ENCODE assay signal across 10 cellular contexts in the genomic region with DNA sequence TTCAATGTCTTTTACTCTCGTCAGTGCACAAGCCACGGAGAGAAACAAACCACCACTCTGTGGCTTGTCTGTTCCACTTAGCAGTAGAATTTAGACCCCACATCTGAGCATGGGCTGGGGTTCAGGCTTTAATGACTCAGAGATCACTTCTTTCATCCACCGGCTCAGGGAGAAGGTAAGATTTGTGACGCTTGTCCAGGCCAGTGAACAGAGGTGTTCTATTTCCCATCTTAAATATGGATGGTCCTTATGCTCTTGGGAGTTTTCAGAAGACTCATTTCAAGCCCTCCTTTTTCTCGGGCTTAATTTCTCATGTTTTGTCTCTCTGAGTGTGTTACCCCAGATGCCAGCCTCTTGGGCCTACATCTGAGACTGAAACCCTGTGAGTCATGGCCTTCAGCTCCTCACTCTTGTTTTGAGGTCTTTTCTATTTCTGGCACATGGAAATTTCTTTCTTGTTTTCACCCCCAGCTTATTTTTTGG.
DNase-seq lines count a peak whose midpoint lies in the region; ATAC-seq lines count a peak whose summit lies in the region.
"Had no signal": no experiment of that assay in that cellular context is flagged by ENCODE, and none has a peak within 500 bp of the region (broad histone marks: within the 10 kb centered on the region; RNA-seq: fewer than 3 reads in every experiment).

No MANE protein-coding gene starts in this region.

- H2AK5ac ChIP-seq in trophoblast cell (ENCODE audit: low read length) = no peak overlapping the region

- H3K18ac ChIP-seq in trophoblast cell (ENCODE audit: low read length) = no peak overlapping the region

- H3K23ac ChIP-seq in trophoblast cell (ENCODE audit: low read length) = no peak overlapping the region

- no peak overlapping the region for H3K4ac ChIP-seq in trophoblast cell (ENCODE audit: low read depth, low read length)

- DNase-seq in trophoblast cell = no peak
- DNase-seq in NCI-H510A treated with DMSO at 0.1 percent for 48 hours (lab: John Stamatoyannopoulos, UW) = no peak
- no peak for DNase-seq in A172 (ENCODE audit: low spot score)
- no peak for DNase-seq in AG08396 (ENCODE audit: low spot score)
- no peak for DNase-seq in SKM-1 treated with dmso at 0.1 percent for 144 hours (lab: John Stamatoyannopoulos, UW; ENCODE audit: unreplicated experiment)
- DNase-seq: Kasumi-1 had no signal

- no peak overlapping the region for H4K8ac ChIP-seq in trophoblast cell (ENCODE audit: low read depth, low read length)

- no peaks in the 10 kb centered on the region for H3K4me1 ChIP-seq in trophoblast cell (ENCODE audit: control insufficient read depth in 1 of 2, insufficient read depth in 2 of 2, low read length in 2 of 2)

- no peak overlapping the region for H4K91ac ChIP-seq in trophoblast cell (ENCODE audit: low read depth, low read length)

- peak overlapping the region; percentile 16 for H2BK5ac ChIP-seq in trophoblast cell (ENCODE audit: low read depth, low read length, poor library complexity)

- no CpG with 5 or more reads among the region's 5 CpGs for WGBS in trophoblast cell (ENCODE audit: extremely low coverage, insufficient coverage, insufficient read length)

- H2BK120ac ChIP-seq in trophoblast cell (ENCODE audit: insufficient read depth, low read length, poor library complexity) = no peak overlapping the region

- no peak overlapping the region for H3K4me2 ChIP-seq in trophoblast cell (ENCODE audit: low read length)

- H3K4me3 ChIP-seq in trophoblast cell (ENCODE audit: low read depth, low read length) = no peak overlapping the region
- H3K4me3 ChIP-seq: SK-N-MC had no signal

- H2AFZ ChIP-seq in trophoblast cell (ENCODE audit: insufficient read depth, low read length, poor library complexity) = no peak overlapping the region

- no peaks in the 10 kb centered on the region for H3K9me3 ChIP-seq in trophoblast cell (ENCODE audit: insufficient read depth, low read depth, low read length)

- H3K14ac ChIP-seq in trophoblast cell (ENCODE audit: low read length) = no peak overlapping the region

- H4K12ac ChIP-seq in trophoblast cell (ENCODE audit: low read depth, low read length) = no peak overlapping the region

- H3K27ac ChIP-seq in trophoblast cell (ENCODE audit: low read depth, low read length) = no peak overlapping the region
- H3K27ac ChIP-seq: SK-N-MC had no signal

- no peak overlapping the region for H2BK12ac ChIP-seq in trophoblast cell (ENCODE audit: low read length)

- no peak overlapping the region for H3K9ac ChIP-seq in trophoblast cell (ENCODE audit: low read length)

- H3K36me3 ChIP-seq in trophoblast cell (ENCODE audit: control insufficient read depth in 1 of 2, insufficient read depth in 2 of 2, low read length in 2 of 2) = no peaks in the 10 kb centered on the region

- H3K79me1 ChIP-seq in trophoblast cell (ENCODE audit: low read length) = no peaks in the 10 kb centered on the region

- H3K79me2 ChIP-seq in trophoblast cell (ENCODE audit: control insufficient read depth, insufficient read depth, low read length, poor library complexity) = no peaks in the 10 kb centered on the region

- H3K27me3 ChIP-seq in trophoblast cell (ENCODE audit: insufficient read depth, low read length) = no peaks in the 10 kb centered on the region

- ATAC-seq in GM18867 (IDR thresholded peaks at IDR 0.05; ENCODE audit: unreplicated experiment) = peak; percentile 97
- ATAC-seq in GM21529 (IDR thresholded peaks at IDR 0.05; ENCODE audit: unreplicated experiment) = peak; percentile 98
- peak; percentile 99 for ATAC-seq in HG03432 (IDR thresholded peaks at IDR 0.05; ENCODE audit: unreplicated experiment)
